Comparison of ENCODE assay signal across 12 cellular contexts in the genomic region with DNA sequence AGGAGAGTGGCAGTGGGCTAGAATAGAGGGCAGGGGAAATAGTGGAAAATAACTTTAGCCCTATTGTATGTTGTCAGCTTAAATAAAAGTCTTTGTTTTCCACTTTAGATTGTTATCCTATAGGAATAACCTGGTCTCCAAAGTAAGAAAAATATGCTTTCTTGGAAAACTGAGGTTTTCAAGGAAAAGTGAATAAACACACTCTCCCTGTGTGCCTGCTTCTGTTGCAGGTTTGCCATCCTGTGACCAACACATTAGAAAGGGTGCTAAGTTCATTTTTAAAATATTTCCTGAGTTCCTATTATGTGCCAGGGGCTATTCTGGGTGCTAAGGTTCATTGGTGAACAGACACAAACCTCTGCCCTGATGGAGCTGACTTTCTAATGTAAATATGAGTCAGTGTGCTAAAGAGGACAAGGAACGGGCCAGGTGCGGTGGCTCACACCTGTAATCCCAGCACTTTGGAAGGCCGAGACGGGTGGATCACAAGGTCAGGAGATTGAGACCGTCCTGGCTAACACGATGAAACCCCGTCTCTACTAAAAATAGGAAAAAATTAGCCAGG.
"Had no signal": no experiment of that assay in that cellular context is flagged by ENCODE, and none has a peak within 500 bp of the region (broad histone marks: within the 10 kb centered on the region; RNA-seq: fewer than 3 reads in every experiment).

No MANE protein-coding gene starts in this region.

- DNase-seq: activated T-cell treated with anti-CD3 and anti-CD28 coated beads, Interleukin-2, amount 50 U/mL, for 48 hours; cortex of kidney; effector CD8-positive, alpha-beta T cell; lower lobe of right lung; midbrain; naive B cell; nucleus accumbens; right cardiac atrium; T-helper 2 cell had no signal

- ATAC-seq: lower lobe of right lung, right cardiac atrium had no signal

- H3K27ac Mint-ChIP-seq: progenitor cell of endocrine pancreas had no signal

- H3K36me3 Mint-ChIP-seq: naive B cell had no signal

- H3K27me3 ChIP-seq: tibial nerve had no signal

- H3K36me3 ChIP-seq: tibial nerve had no signal

- H3K4me3 Mint-ChIP-seq: naive B cell had no signal

- H3K27me3 Mint-ChIP-seq: naive B cell, progenitor cell of endocrine pancreas had no signal

- H3K9me3 ChIP-seq: lower lobe of right lung, tibial nerve had no signal

- H3K9me3 Mint-ChIP-seq: naive B cell had no signal

- H3K4me3 ChIP-seq: lower lobe of right lung, smooth muscle cell, tibial nerve had no signal
